In genomic region chr18:11947214-11948119, GRCh38 we compare ENCODE assay signal across 8 cellular contexts. TPM values are rescaled to one million over a fixed set of nuclear protein-coding genes. Genes with fewer than 3 reads are reported as not detected.
DNase-seq lines count a peak whose midpoint lies in the region; ATAC-seq and TF ChIP-seq lines count a peak whose summit lies in the region.

No MANE protein-coding gene starts in this region.

- WGBS in HUES64: 4% methylated on average over 52 of the region's 52 CpGs

- H3K4me3 Mint-ChIP-seq in Caco-2 (ENCODE audit: unreplicated experiment): peak overlapping the region; percentile 43

- H3K27me3 Mint-ChIP-seq in Caco-2 (ENCODE audit: insufficient read depth, unreplicated experiment): no peaks in the 10 kb centered on the region

- TF ChIP-seq CTCF in Caco-2 (IDR thresholded peaks at IDR 0.05; ENCODE audit: insufficient read depth in 1 of 2, low read depth in 1 of 2, low read length in 1 of 2, severe bottlenecking in 1 of 2, unreplicated experiment in 1 of 2): no peak
- TF ChIP-seq CTCF in VCaP (conservative IDR thresholded peaks at IDR 0.05): no peak
- TF ChIP-seq CTCF in breast epithelium (IDR thresholded peaks at IDR 0.05): no peak

- intact Hi-C loops in Caco-2 (cut with micrococcal nuclease; ENCODE audit: unreplicated experiment): no loop called here
- intact Hi-C loops in breast epithelium (cut with DNase I; ENCODE audit: low total_unique reads): no loop called here

- peak; percentile 87 for ATAC-seq in GM21515 (IDR thresholded peaks at IDR 0.05; ENCODE audit: unreplicated experiment)

- DNase-seq in Caco-2 (peak; percentile 66 to 79), breast epithelium (ENCODE audit: low spot score in 2 of 2) (peak; percentile 79 to 86), iPS-NIHi11 (ENCODE audit: low spot score) (peak; percentile 70), NCI-H2107 (lab: John Stamatoyannopoulos, UW) (no peak)

- no peaks in the 10 kb centered on the region for H3K36me3 Mint-ChIP-seq in Caco-2 (ENCODE audit: insufficient read depth, unreplicated experiment)

- no peaks in the 10 kb centered on the region for H3K9me3 ChIP-seq in Caco-2
- H3K9me3 ChIP-seq in HUES64 (ENCODE audit: insufficient read depth, low read depth, low read length): no peaks in the 10 kb centered on the region
- H3K9me3 ChIP-seq in breast epithelium: no peaks in the 10 kb centered on the region

- peak overlapping the region; percentile 90 for H3K27ac ChIP-seq in HUES64 (ENCODE audit: low read depth, low read length)
- peak overlapping the region; percentile 70; the same call in 1 of the 2 replicates for H3K27ac ChIP-seq in VCaP
- H3K27ac ChIP-seq in breast epithelium: peak overlapping the region; percentile 90 to 97
- peak overlapping the region; percentile 51 to 95 (median 85) for H3K27ac ChIP-seq in skin epidermis

- H3K27me3 ChIP-seq in Caco-2 (replicated peaks; ENCODE audit: control insufficient read depth, insufficient read depth, low read length) (no peaks in the 10 kb centered on the region), HUES64 (ENCODE audit: insufficient read depth, low read length) (no peaks in the 10 kb centered on the region), breast epithelium (no peaks in the 10 kb centered on the region)

- H3K4me1 ChIP-seq in Caco-2 (peaks cover 21% of the 10 kb centered on the region), HUES64 (ENCODE audit: insufficient read depth, low read length) (peaks cover 22% of the 10 kb centered on the region), breast epithelium (no peaks in the 10 kb centered on the region)

- CTCF ChIA-PET in Caco-2 (lab: Charles Lee): interaction anchor here (0.8 to 1.8 kb wide), 4 partner anchors 10 to 48 kb away, joined by 3 to 8 read pairs (median 3); partner anchors contain the start of gene IMPA2

- H3K4me3 ChIP-seq in Caco-2 (ENCODE audit: low read depth, low read length): no peak overlapping the region
- peak overlapping the region; percentile 60 for H3K4me3 ChIP-seq in HUES64 (ENCODE audit: low read length)
- peak overlapping the region; percentile 52 to 67 (median 52) for H3K4me3 ChIP-seq in breast epithelium
- H3K4me3 ChIP-seq in skin epidermis: peak overlapping the region; percentile 26 to 44 (median 35)

- H3K27ac Mint-ChIP-seq in Caco-2 (ENCODE audit: unreplicated experiment): no peak overlapping the region

- H3K9ac ChIP-seq in HUES64 (ENCODE audit: low read depth, low read length): peak overlapping the region; percentile 82

- no peak for TF ChIP-seq POLR2A in breast epithelium (IDR thresholded peaks at IDR 0.05)

- POLR2A ChIA-PET in Caco-2 (lab: Charles Lee): interaction anchor here (0.7 kb wide), 1 partner anchor 25 kb away, joined by 3 read pairs; no protein-coding TSS in a partner anchor

- H3K36me3 ChIP-seq in Caco-2 (ENCODE audit: control insufficient read depth, insufficient read depth, low read length) (no peaks in the 10 kb centered on the region), HUES64 (ENCODE audit: insufficient read depth, low read length) (no peaks in the 10 kb centered on the region), breast epithelium (no peaks in the 10 kb centered on the region)

- no TSS peak for BruUV-seq in Caco-2 (replicated peaks; lab: Mats Ljungman, UMichigan)

- H3K9me3 Mint-ChIP-seq in Caco-2 (ENCODE audit: unreplicated experiment): no peaks in the 10 kb centered on the region

- peaks cover 18% of the 10 kb centered on the region for H3K4me1 Mint-ChIP-seq in Caco-2 (ENCODE audit: low read depth, unreplicated experiment)

RNA-seq across cellular contexts. Expression of gene IMPA2, which starts 33.8 kb away (rescaled TPM):
- total RNA-seq in Caco-2 (2022) (66.1 and 79.9 TPM in 2 replicates), breast epithelium (10 to 100 TPM; 25.2 to 26.5 (median 26.2) TPM)
- polyA plus RNA-seq in HUES64 (2013, experiment 1 of 2): 73.2 TPM
- polyA plus RNA-seq in HUES64 (2013, experiment 2 of 2): 71.5 TPM

RNA-seq across cellular contexts. Expression of gene MPPE1, which starts 39.4 kb away (rescaled TPM):
- 47.4 and 52.6 TPM in 2 replicates for total RNA-seq in Caco-2 (2022)
- polyA plus RNA-seq in HUES64 (2013, experiment 1 of 2): 10.8 TPM
- polyA plus RNA-seq in HUES64 (2013, experiment 2 of 2): 10.6 TPM
- total RNA-seq in breast epithelium: 10 to 100 TPM; 15.4 to 46.0 (median 31.5) TPM
